ENCODE assay signal across 12 cellular contexts in the genomic region with DNA sequence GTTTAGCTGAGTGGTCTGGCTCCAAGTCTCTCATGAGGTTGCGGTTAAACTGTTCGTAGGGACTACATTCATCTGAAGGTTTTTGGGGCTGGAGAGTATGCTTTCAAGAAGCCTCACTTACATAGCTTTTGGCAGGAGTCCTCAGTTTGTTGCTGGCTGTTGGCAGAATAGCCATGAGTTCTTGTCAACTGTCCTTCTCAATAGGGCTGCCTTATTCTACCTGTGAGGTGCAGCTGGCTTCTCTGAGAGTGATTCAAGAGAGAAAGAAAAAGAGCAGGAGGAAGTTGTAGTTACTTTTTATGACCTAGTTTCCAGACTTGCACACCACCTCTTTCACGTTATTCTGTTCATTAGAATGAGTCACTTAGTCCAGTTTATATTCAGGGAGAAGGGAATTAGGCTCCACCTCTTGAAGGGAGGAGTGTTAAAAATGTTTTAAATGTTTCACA. TPM values are rescaled to one million over a fixed set of nuclear protein-coding genes. Genes with fewer than 3 reads are reported as not detected.
DNase-seq lines count a peak whose midpoint lies in the region; ATAC-seq, FAIRE-seq and TF ChIP-seq lines count a peak whose summit lies in the region.
"Had no signal": no experiment of that assay in that cellular context is flagged by ENCODE, and none has a peak within 500 bp of the region (broad histone marks: within the 10 kb centered on the region; RNA-seq: fewer than 3 reads in every experiment).

No MANE protein-coding gene starts in this region.

- H2AK5ac ChIP-seq in mesendoderm (ENCODE audit: low read length): no peak overlapping the region

- TF ChIP-seq CTCF in AG09319 (IDR thresholded peaks at IDR 0.05; ENCODE audit: low read depth, low read length): no peak
- no peak for TF ChIP-seq CTCF in HFFc6 (IDR thresholded peaks at IDR 0.05)
- no peak for TF ChIP-seq CTCF in astrocyte (IDR thresholded peaks at IDR 0.05; ENCODE audit: insufficient read depth, low read depth, low read length)
- no peak for TF ChIP-seq CTCF in hepatocyte (IDR thresholded peaks at IDR 0.05; ENCODE audit: poor library complexity)

- H3K27me3 ChIP-seq in astrocyte (ENCODE audit: insufficient read depth, low read length): no peaks in the 10 kb centered on the region
- no peaks in the 10 kb centered on the region for H3K27me3 ChIP-seq in hepatocyte
- no peaks in the 10 kb centered on the region for H3K27me3 ChIP-seq in mesendoderm (ENCODE audit: insufficient read depth, low read length, poor library complexity)

- H3K27ac ChIP-seq in astrocyte (ENCODE audit: low read depth, low read length) (peak overlapping the region; percentile 59), hepatocyte (peak overlapping the region; percentile 24), mesendoderm (ENCODE audit: low read depth, low read length) (no peak overlapping the region)

- no peaks in the 10 kb centered on the region for H3K9me3 ChIP-seq in astrocyte (ENCODE audit: insufficient read depth, low read depth, low read length)
- no peaks in the 10 kb centered on the region for H3K9me3 ChIP-seq in hepatocyte (ENCODE audit: low read depth)

- H3K9me2 ChIP-seq in hepatocyte (replicated peaks; ENCODE audit: insufficient read depth): no peaks in the 10 kb centered on the region

- H4K8ac ChIP-seq in mesendoderm (ENCODE audit: low read depth, low read length): no peak overlapping the region

- H2BK5ac ChIP-seq in mesendoderm (ENCODE audit: low read length): no peak overlapping the region

- H3K27ac Mint-ChIP-seq in HFFc6: peak overlapping the region; percentile 85
- peak overlapping the region; percentile 35 for H3K27ac Mint-ChIP-seq in astrocyte (ENCODE audit: unreplicated experiment)
- H3K27ac Mint-ChIP-seq in activated CD4-positive, alpha-beta T cell treated with anti-CD3 and anti-CD28 coated beads, Interleukin-2, amount 10 ng/mL, durations not matched to agents 24 days and 14 days: no peak overlapping the region

- ATAC-seq in GM18858 (IDR thresholded peaks at IDR 0.05; ENCODE audit: unreplicated experiment): no peak

- FAIRE-seq in astrocyte (lab: Jason Lieb, UNC): no peak

- H3K56ac ChIP-seq in mesendoderm (ENCODE audit: low read length): no peak overlapping the region

- no peaks in the 10 kb centered on the region for H3K79me1 ChIP-seq in mesendoderm (ENCODE audit: low read length)

- 76% methylated on average over 3 of the region's 3 CpGs for WGBS in hepatocyte (ENCODE audit: low lambda C conversion rate, missing lambda C conversion rate)
- no CpG with 5 or more reads among the region's 3 CpGs for WGBS in mesendoderm (ENCODE audit: extremely low coverage, insufficient coverage, low lambda C conversion rate)

- no peak overlapping the region for H2BK15ac ChIP-seq in mesendoderm (replicated peaks; ENCODE audit: low read depth)

- no peak overlapping the region for H2BK120ac ChIP-seq in mesendoderm (ENCODE audit: low read depth, low read length)

- no peak overlapping the region for H4K5ac ChIP-seq in mesendoderm (ENCODE audit: low read length)

- H3K36me3 ChIP-seq in astrocyte (ENCODE audit: insufficient read depth, low read length) (peaks cover 23% of the 10 kb centered on the region), hepatocyte (replicated peaks; ENCODE audit: insufficient read depth, low read depth) (no peaks in the 10 kb centered on the region), mesendoderm (ENCODE audit: control insufficient read depth, insufficient read depth, low read length) (no peaks in the 10 kb centered on the region)

- intact Hi-C loops in activated CD4-positive, alpha-beta T cell treated with anti-CD3 and anti-CD28 coated beads, Interleukin-2, amount 10 ng/mL, durations not matched to agents 24 days and 14 days (cut with micrococcal nuclease): loop anchor here (1.0 kb wide), 1 partner anchor 9 kb away; no protein-coding TSS in a partner anchor

- H3K4me1 ChIP-seq in astrocyte (ENCODE audit: insufficient read depth, low read length): peaks cover 4% of the 10 kb centered on the region
- H3K4me1 ChIP-seq in hepatocyte (ENCODE audit: insufficient read depth): no peaks in the 10 kb centered on the region
- H3K4me1 ChIP-seq in mesendoderm (ENCODE audit: control insufficient read depth, low read depth, low read length): no peaks in the 10 kb centered on the region

- no peaks in the 10 kb centered on the region for H3K79me2 ChIP-seq in astrocyte (ENCODE audit: insufficient read depth, low read length)
- H3K79me2 ChIP-seq in hepatocyte: no peaks in the 10 kb centered on the region
- H3K79me2 ChIP-seq in mesendoderm (ENCODE audit: control insufficient read depth, insufficient read depth, low read length): no peaks in the 10 kb centered on the region

- H3K36me3 Mint-ChIP-seq in HFFc6 (ENCODE audit: low read depth): peaks cover 26% of the 10 kb centered on the region
- peaks cover 18% of the 10 kb centered on the region for H3K36me3 Mint-ChIP-seq in astrocyte (ENCODE audit: low read depth, unreplicated experiment)
- H3K36me3 Mint-ChIP-seq in activated CD4-positive, alpha-beta T cell treated with anti-CD3 and anti-CD28 coated beads, Interleukin-2, amount 10 ng/mL, durations not matched to agents 24 days and 14 days (ENCODE audit: low read depth): peaks cover 47% of the 10 kb centered on the region

- DNase-seq in AG09319 (ENCODE audit: extremely low read depth, low read depth) (peak; percentile 3), HFFc6 (peak; percentile 65), astrocyte (ENCODE audit: low read depth) (peak; percentile 93), hepatocyte (ENCODE audit: low spot score) (peak; percentile 16), cerebellar nuclear complex (lab: John Stamatoyannopoulos, UW) (no peak), mesendoderm (no peak)
- no peak for DNase-seq in activated CD4-positive, alpha-beta T cell treated with anti-CD3 and anti-CD28 coated beads, Interleukin-2, amount 10 ng/mL, durations not matched to agents 24 days and 14 days
- DNase-seq: activated T-cell treated with anti-CD3 and anti-CD28 coated beads for 4 hours, dermis blood vessel endothelial cell, NCI-H2171, retina had no signal

- H4K20me1 ChIP-seq in astrocyte (ENCODE audit: insufficient read depth, low read length) (no peaks in the 10 kb centered on the region), hepatocyte (ENCODE audit: insufficient read depth, poor library complexity, severe bottlenecking) (no peaks in the 10 kb centered on the region)

- H3K27me3 Mint-ChIP-seq in HFFc6 (ENCODE audit: insufficient read depth) (no peaks in the 10 kb centered on the region), astrocyte (ENCODE audit: low read depth, unreplicated experiment) (no peaks in the 10 kb centered on the region)
- H3K27me3 Mint-ChIP-seq in activated CD4-positive, alpha-beta T cell treated with anti-CD3 and anti-CD28 coated beads, Interleukin-2, amount 10 ng/mL, durations not matched to agents 24 days and 14 days: no peaks in the 10 kb centered on the region

- H3K4me3 ChIP-seq in astrocyte (ENCODE audit: insufficient read depth, low read depth, low read length) (peak overlapping the region; percentile 5), hepatocyte (no peak overlapping the region), mesendoderm (ENCODE audit: low read length) (no peak overlapping the region)

- peak overlapping the region; percentile 63 for H3K4me3 Mint-ChIP-seq in HFFc6
- no peak overlapping the region for H3K4me3 Mint-ChIP-seq in astrocyte (ENCODE audit: unreplicated experiment)
- H3K4me3 Mint-ChIP-seq in activated CD4-positive, alpha-beta T cell treated with anti-CD3 and anti-CD28 coated beads, Interleukin-2, amount 10 ng/mL, durations not matched to agents 24 days and 14 days: no peak overlapping the region

- H3K9ac ChIP-seq in astrocyte (ENCODE audit: low read length) (peak overlapping the region; percentile 28), mesendoderm (ENCODE audit: low read length) (no peak overlapping the region)

- H3K4ac ChIP-seq in mesendoderm (ENCODE audit: low read depth, low read length): no peak overlapping the region

- H2AFZ ChIP-seq in astrocyte (ENCODE audit: low read depth, low read length) (no peak overlapping the region), hepatocyte (no peak overlapping the region)

- H3K4me1 Mint-ChIP-seq in HFFc6 (ENCODE audit: low read depth) (peaks cover 17% of the 10 kb centered on the region), astrocyte (ENCODE audit: low read depth, unreplicated experiment) (peaks cover 11% of the 10 kb centered on the region)
- H3K4me1 Mint-ChIP-seq in activated CD4-positive, alpha-beta T cell treated with anti-CD3 and anti-CD28 coated beads, Interleukin-2, amount 10 ng/mL, durations not matched to agents 24 days and 14 days: peaks cover 11% of the 10 kb centered on the region

- no peaks in the 10 kb centered on the region for H3K9me3 Mint-ChIP-seq in HFFc6
- no peaks in the 10 kb centered on the region for H3K9me3 Mint-ChIP-seq in astrocyte (ENCODE audit: unreplicated experiment)
- H3K9me3 Mint-ChIP-seq in activated CD4-positive, alpha-beta T cell treated with anti-CD3 and anti-CD28 coated beads, Interleukin-2, amount 10 ng/mL, durations not matched to agents 24 days and 14 days: no peaks in the 10 kb centered on the region

- H3K4me2 ChIP-seq in astrocyte (ENCODE audit: low read length): peak overlapping the region; percentile 62
- H3K4me2 ChIP-seq in hepatocyte: no peak overlapping the region
- H3K4me2 ChIP-seq in mesendoderm (ENCODE audit: low read length): no peak overlapping the region

- no peak overlapping the region for H3K23ac ChIP-seq in mesendoderm (ENCODE audit: low read length)

- H3K18ac ChIP-seq in mesendoderm (ENCODE audit: low read length): no peak overlapping the region

RNA-seq across cellular contexts. Expression of a gene that starts 33.2 kb away (rescaled TPM):
- total RNA-seq in HFFc6 (2021; fragmentation: NEBNext Ultra II Directional; extraction: Animal tissue kit (Norgen Biotek cat#: 25700)): 10 to 100 TPM; 13.0 to 17.6 (median 15.9) TPM
- 21.2 and 23.5 TPM in 2 replicates for total RNA-seq in astrocyte
- total RNA-seq in hepatocyte: 25.6 and 26.3 TPM in 2 replicates
- 9.1 and 11.1 TPM in 2 replicates for polyA plus RNA-seq in hepatocyte
- polyA plus RNA-seq in mesendoderm (2013, experiment 1 of 2): 10.8 TPM
- polyA plus RNA-seq in mesendoderm (2013, experiment 2 of 2): 11.2 TPM
- total RNA-seq in activated CD4-positive, alpha-beta T cell treated with anti-CD3 and anti-CD28 coated beads, Interleukin-2, amount 10 ng/mL, durations not matched to agents 24 days and 14 days: 26.0 and 26.3 TPM in 2 replicates

RNA-seq across cellular contexts. Expression of a gene that starts 58.5 kb away (rescaled TPM):
- total RNA-seq in HFFc6 (2021; fragmentation: NEBNext Ultra II Directional; extraction: Animal tissue kit (Norgen Biotek cat#: 25700)): 1 to 10 TPM; 2.5 to 4.9 (median 3.0) TPM
- total RNA-seq in astrocyte: 26.9 and 27.2 TPM in 2 replicates
- total RNA-seq in hepatocyte: 22.0 and 31.5 TPM in 2 replicates
- 8.3 and 13.2 TPM in 2 replicates for polyA plus RNA-seq in hepatocyte
- polyA plus RNA-seq in mesendoderm (2013, experiment 1 of 2): 10.9 TPM
- polyA plus RNA-seq in mesendoderm (2013, experiment 2 of 2): 11.8 TPM
- 1.0 and 1.1 TPM in 2 replicates for total RNA-seq in activated CD4-positive, alpha-beta T cell treated with anti-CD3 and anti-CD28 coated beads, Interleukin-2, amount 10 ng/mL, durations not matched to agents 24 days and 14 days

Comparison
In these comparisons a context has a peak if more than half of its experiments do, and no peak if none do; other contexts are left out.
1. DNase-seq: peak in AG09319 (single experiment), HFFc6 (single experiment), astrocyte (single experiment) and hepatocyte (single experiment); none in cerebellar nuclear complex (0 of 2), mesendoderm (single experiment) and activated CD4-positive, alpha-beta T cell treated with anti-CD3 and anti-CD28 coated beads, Interleukin-2, amount 10 ng/mL, durations not matched to agents 24 days and 14 days (single experiment).